Comparison of ENCODE assay signal across 1 cellular context in genomic region chr22:23913306-23913660, GRCh38.
TF ChIP-seq lines count a peak whose summit lies in the region.

No MANE protein-coding gene starts in this region.

TF ChIP-seq in K562, 482 proteins besides CTCF, POLR2A, EP300 and RAD21:
- no peak for TF ChIP-seq NR2C2 (CRISPR knock-in tag; IDR thresholded peaks at IDR 0.05)
- TF ChIP-seq NR2C2 (tag; IDR thresholded peaks at IDR 0.05): no peak
- TF ChIP-seq CHD7 (IDR thresholded peaks at IDR 0.05; ENCODE audit: low read depth, low read length): no peak
- no peak for TF ChIP-seq NFE2L1 (tag; IDR thresholded peaks at IDR 0.05; ENCODE audit: borderline replicate concordance, low read depth)
- no peak for TF ChIP-seq OTX1 (CRISPR knock-in tag; IDR thresholded peaks at IDR 0.05)
- TF ChIP-seq ZNF766 (CRISPR knock-in tag; conservative IDR thresholded peaks at IDR 0.05): no peak
- TF ChIP-seq MLX (CRISPR knock-in tag; conservative IDR thresholded peaks at IDR 0.05): no peak
- no peak for TF ChIP-seq ZNF696 (CRISPR knock-in tag; conservative IDR thresholded peaks at IDR 0.05)
- TF ChIP-seq MYC (IDR thresholded peaks at IDR 0.05; ENCODE audit: low read depth, low read length): no peak
- no peak for TF ChIP-seq MYC (CRISPR knock-in tag; IDR thresholded peaks at IDR 0.05; ENCODE audit: borderline replicate concordance, low read depth)
- no peak for TF ChIP-seq PATZ1 (CRISPR knock-in tag; IDR thresholded peaks at IDR 0.05; ENCODE audit: borderline replicate concordance)
- no peak for TF ChIP-seq EP400 (IDR thresholded peaks at IDR 0.05)
- no peak for TF ChIP-seq ZBTB9 (CRISPR knock-in tag; IDR thresholded peaks at IDR 0.05)
- no peak for TF ChIP-seq EWSR1 (IDR thresholded peaks at IDR 0.05; ENCODE audit: borderline replicate concordance, low read depth, partially characterized antibody)
- no peak for TF ChIP-seq MECOM (CRISPR knock-in tag; IDR thresholded peaks at IDR 0.05)
- TF ChIP-seq ZNF57 (CRISPR knock-in tag; IDR thresholded peaks at IDR 0.05): no peak
- TF ChIP-seq SNRNP70 (optimal IDR thresholded peaks at IDR 0.05; ENCODE audit: low read depth, low read length): no peak
